ENCODE assay signal across 10 cellular contexts in the genomic region with DNA sequence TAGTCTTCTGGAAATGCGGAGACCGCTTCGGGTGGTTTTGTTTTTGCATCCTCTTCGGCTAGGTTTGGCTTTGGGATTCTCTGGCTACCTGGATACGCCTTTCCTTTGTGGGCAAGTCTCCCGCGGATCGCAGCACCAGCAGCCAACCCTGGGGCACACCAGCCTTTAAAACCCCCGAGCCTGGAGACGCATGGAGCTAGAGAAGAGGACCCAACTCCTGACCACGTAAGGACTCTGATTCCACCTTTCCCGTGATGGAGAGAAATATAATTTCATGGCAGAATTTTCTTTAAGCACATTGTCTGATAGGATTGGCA.
DNase-seq lines count a peak whose midpoint lies in the region; ATAC-seq, FAIRE-seq and TF ChIP-seq lines count a peak whose summit lies in the region.
"Had no signal": no experiment of that assay in that cellular context is flagged by ENCODE, and none has a peak within 500 bp of the region (broad histone marks: within the 10 kb centered on the region; RNA-seq: fewer than 3 reads in every experiment).

No MANE protein-coding gene starts in this region.

- H3F3A ChIP-seq in neural progenitor cell (ENCODE audit: low read depth): peaks cover 29% of the 10 kb centered on the region

- ATAC-seq in GM19463 (IDR thresholded peaks at IDR 0.05; ENCODE audit: unreplicated experiment): no peak

- peaks cover 17% of the 10 kb centered on the region for H3K36me3 Mint-ChIP-seq in neural progenitor cell

- DNase-seq in COR-L47 (lab: John Stamatoyannopoulos, UW) (peak; percentile 30), NCI-H1105 treated with DMSO at 0.1 percent for 48 hours (lab: John Stamatoyannopoulos, UW) (peak; percentile 75), epithelial cell of esophagus (ENCODE audit: low read depth) (no peak), neural progenitor cell (ENCODE audit: low spot score) (no peak), frontal cortex (ENCODE audit: low spot score in 2 of 2) (no peak), AML-193 (lab: John Stamatoyannopoulos, UW) (no peak)
- no peak for DNase-seq in activated CD8-positive, alpha-beta memory T cell treated with anti-CD3 and anti-CD28 coated beads for 24 hours

- H3K9me3 ChIP-seq in neural progenitor cell (ENCODE audit: low read depth): peaks cover 3% of the 10 kb centered on the region
- H3K9me3 ChIP-seq: neutrophil had no signal

- TF ChIP-seq CTCF in epithelial cell of esophagus (IDR thresholded peaks at IDR 0.05; ENCODE audit: insufficient read depth, low read depth, low read length, missing control alignments) (no peak), neural progenitor cell (IDR thresholded peaks at IDR 0.05) (no peak)

- no peak for FAIRE-seq in frontal cortex (lab: Jason Lieb, UNC)
- FAIRE-seq: endometrium had no signal

- peaks cover 38% of the 10 kb centered on the region for H3K4me1 Mint-ChIP-seq in neural progenitor cell

- peaks cover 15% of the 10 kb centered on the region for H3K9me3 Mint-ChIP-seq in neural progenitor cell

- peaks cover 41% of the 10 kb centered on the region for H3K27me3 Mint-ChIP-seq in neural progenitor cell (ENCODE audit: insufficient read depth, low read depth)

- H3K4me3 Mint-ChIP-seq in neural progenitor cell: peak overlapping the region; percentile 81

- H3K9ac ChIP-seq in neural progenitor cell: no peak overlapping the region

- peak overlapping the region; percentile 99 for H3K4me2 ChIP-seq in neural progenitor cell

- H3K27ac ChIP-seq in neural progenitor cell: no peak overlapping the region
- H3K27ac ChIP-seq: neutrophil had no signal

- peaks cover 3% of the 10 kb centered on the region for H3K79me2 ChIP-seq in neural progenitor cell (ENCODE audit: low read depth)

- H3K27me3 ChIP-seq in neural progenitor cell: peaks cover 77% of the 10 kb centered on the region

- H4K20me1 ChIP-seq in neural progenitor cell (ENCODE audit: low read depth): peaks cover 52% of the 10 kb centered on the region

- H3K36me3 ChIP-seq in neural progenitor cell: no peaks in the 10 kb centered on the region
- H3K36me3 ChIP-seq: neutrophil had no signal

- H3K4me3 ChIP-seq in epithelial cell of esophagus (ENCODE audit: low read length) (peak overlapping the region; percentile 86), neural progenitor cell (peak overlapping the region; percentile 69)

- peak overlapping the region; percentile 73 for H2AFZ ChIP-seq in neural progenitor cell (replicated peaks)

- H3K4me1 ChIP-seq in neural progenitor cell: peaks cover 19% of the 10 kb centered on the region

- H3K27ac Mint-ChIP-seq in neural progenitor cell: no peak overlapping the region

Comparison
In these comparisons a context has a peak if more than half of its experiments do, and no peak if none do; other contexts are left out.
1. DNase-seq: peak in COR-L47 (single experiment) and NCI-H1105 treated with DMSO at 0.1 percent for 48 hours (single experiment); none in epithelial cell of esophagus (single experiment), neural progenitor cell (single experiment), frontal cortex (0 of 2), activated CD8-positive, alpha-beta memory T cell treated with anti-CD3 and anti-CD28 coated beads for 24 hours (single experiment) and AML-193 (0 of 2).